8 cellular contexts compared by ENCODE assay signal in the genomic region with DNA sequence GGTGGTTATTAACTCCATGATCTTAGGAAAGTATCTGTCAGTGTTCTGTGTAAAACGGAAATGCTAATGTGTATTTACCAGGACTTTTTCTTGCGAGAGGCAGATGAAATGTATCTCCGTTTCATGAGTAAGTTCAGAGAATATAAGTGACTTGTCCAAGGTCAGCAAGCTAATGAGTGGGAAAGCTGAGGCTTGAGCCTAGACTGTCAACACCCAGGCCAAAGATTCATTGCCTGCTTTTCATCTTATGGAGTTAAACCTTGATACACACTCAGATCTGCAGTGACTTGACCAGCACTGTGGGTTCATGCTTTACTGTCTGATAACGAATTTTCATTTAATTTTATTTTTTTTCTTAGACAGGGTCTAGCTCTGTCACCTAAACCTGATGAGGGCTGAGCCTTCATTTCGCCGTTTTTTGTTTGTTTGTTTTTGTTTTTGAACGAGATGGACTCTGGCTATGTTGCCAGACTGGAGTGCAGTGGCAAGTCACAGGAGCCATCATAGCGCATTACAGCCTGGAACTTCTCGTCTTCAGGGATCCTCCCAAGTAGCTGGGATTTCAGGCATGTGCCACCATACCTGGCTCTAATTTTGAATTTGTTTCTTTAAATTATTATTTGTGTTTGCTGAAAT. TPM values are rescaled to one million over a fixed set of nuclear protein-coding genes. Genes with fewer than 3 reads are reported as not detected.
A peak's percentile ranks its signal among the peaks of the same experiment; 100 is the strongest.
DNase-seq lines count a peak whose midpoint lies in the region; ATAC-seq and TF ChIP-seq lines count a peak whose summit lies in the region.

No MANE protein-coding gene starts in this region.

- peak overlapping the region; percentile 90 for H3K27ac ChIP-seq in left lung
- no peak overlapping the region for H3K27ac ChIP-seq in thymus (ENCODE audit: low read depth)

- H3K4me1 Mint-ChIP-seq in activated T-cell treated with anti-CD3 and anti-CD28 coated beads, Interleukin-2, amount 50 U/mL, for 4 hours (ENCODE audit: low read depth): peaks cover 28% of the 10 kb centered on the region

- ATAC-seq in activated T-cell treated with anti-CD3 and anti-CD28 coated beads, Interleukin-2, amount 50 U/mL, for 4 hours: no peak
- ATAC-seq in left lung (no peak), GM19463 (IDR thresholded peaks at IDR 0.05; ENCODE audit: unreplicated experiment) (no peak)

- H3K36me3 Mint-ChIP-seq in activated T-cell treated with anti-CD3 and anti-CD28 coated beads, Interleukin-2, amount 50 U/mL, for 4 hours (ENCODE audit: insufficient read depth): peaks cover 18% of the 10 kb centered on the region

- H3K9me3 ChIP-seq in adipocyte (ENCODE audit: control insufficient read depth, low read length) (no peaks in the 10 kb centered on the region), left lung (no peaks in the 10 kb centered on the region), thymus (ENCODE audit: control insufficient read depth) (no peaks in the 10 kb centered on the region)

- WGBS in thymus: 86% methylated on average over 9 of the region's 9 CpGs

- peaks cover 17% of the 10 kb centered on the region for H3K4me1 ChIP-seq in adipocyte (ENCODE audit: control insufficient read depth, insufficient read depth, low read length)
- H3K4me1 ChIP-seq in left lung: peaks cover 15 to 56% of the 10 kb centered on the region in 2 donors
- H3K4me1 ChIP-seq in thymus (ENCODE audit: control insufficient read depth, insufficient read depth, low read length): peaks cover 6% of the 10 kb centered on the region

- no peaks in the 10 kb centered on the region for H3K27me3 ChIP-seq in adipocyte (replicated peaks; ENCODE audit: control insufficient read depth, insufficient read depth, low read length)
- no peaks in the 10 kb centered on the region for H3K27me3 ChIP-seq in left lung
- H3K27me3 ChIP-seq in thymus (ENCODE audit: control insufficient read depth, insufficient read depth): no peaks in the 10 kb centered on the region

- H3K9me3 Mint-ChIP-seq in activated T-cell treated with anti-CD3 and anti-CD28 coated beads, Interleukin-2, amount 50 U/mL, for 4 hours: no peaks in the 10 kb centered on the region

- H3K9ac ChIP-seq in adipocyte (ENCODE audit: low read length): peak overlapping the region; percentile 100

- no peak for DNase-seq in activated T-cell treated with anti-CD3 and anti-CD28 coated beads, Interleukin-2, amount 50 U/mL, for 4 hours
- DNase-seq in activated T-cell treated with anti-CD3 and anti-CD28 coated beads for 4 hours (no peak), adipocyte (ENCODE audit: low read depth) (no peak), left lung (no peak), GDM1 (lab: John Stamatoyannopoulos, UW) (no peak)
- no peak for DNase-seq in stimulated activated CD4-positive, alpha-beta T cell treated with anti-CD3 and anti-CD28 coated beads, Interleukin-4, amount 100 ng/mL, for 24 hours

- no peak for TF ChIP-seq CTCF in left lung (IDR thresholded peaks at IDR 0.05)

- peak overlapping the region; percentile 97 for H3K4me3 Mint-ChIP-seq in activated T-cell treated with anti-CD3 and anti-CD28 coated beads, Interleukin-2, amount 50 U/mL, for 4 hours

- H3K27me3 Mint-ChIP-seq in activated T-cell treated with anti-CD3 and anti-CD28 coated beads, Interleukin-2, amount 50 U/mL, for 4 hours (ENCODE audit: low read depth): no peaks in the 10 kb centered on the region

- intact Hi-C loops in left lung (cut with DNase I): no loop called here

- H3K4me3 ChIP-seq in adipocyte (ENCODE audit: low read length) (peak overlapping the region; percentile 100), left lung (peak overlapping the region; percentile 98 to 99), thymus (ENCODE audit: low read length) (peak overlapping the region; percentile 98)

- H3K36me3 ChIP-seq in adipocyte (ENCODE audit: control insufficient read depth, insufficient read depth, low read length, severe bottlenecking) (peaks cover 71% of the 10 kb centered on the region), left lung (peaks cover 0 to 59% of the 10 kb centered on the region in 2 donors), thymus (ENCODE audit: control insufficient read depth, insufficient read depth) (peaks cover 25% of the 10 kb centered on the region)

RNA-seq across cellular contexts. Expression of gene JTB, which starts 0.9 kb away (rescaled TPM):
- 100 to 1,000 TPM; 257 to 294 (median 273) TPM for total RNA-seq in activated T-cell treated with anti-CD3 and anti-CD28 coated beads, Interleukin-2, amount 50 U/mL, for 4 hours
- 100 to 1,000 TPM; 142 to 148 TPM for total RNA-seq in left lung
- polyA plus RNA-seq in thymus: 180 TPM

RNA-seq across cellular contexts. Expression of gene RAB13, which starts 7.7 kb away (rescaled TPM):
- total RNA-seq in activated T-cell treated with anti-CD3 and anti-CD28 coated beads, Interleukin-2, amount 50 U/mL, for 4 hours: 10 to 100 TPM in 1 of 3 donors, 1 to 10 TPM in 2; 7.0 to 16.0 (median 9.3) TPM
- 100 to 1,000 TPM; 122 to 124 TPM for total RNA-seq in left lung
- polyA plus RNA-seq in thymus: 98.2 TPM

RNA-seq across cellular contexts. Expression of gene CREB3L4, which starts 10.7 kb away (rescaled TPM):
- 1 to 10 TPM; 4.2 to 4.3 (median 4.3) TPM for total RNA-seq in activated T-cell treated with anti-CD3 and anti-CD28 coated beads, Interleukin-2, amount 50 U/mL, for 4 hours
- total RNA-seq in left lung: 1 to 10 TPM; 9.3 to 10.0 TPM
- 17.7 TPM for polyA plus RNA-seq in thymus

RNA-seq across cellular contexts. Expression of gene RPS27, which starts 12.2 kb away (rescaled TPM):
- total RNA-seq in activated T-cell treated with anti-CD3 and anti-CD28 coated beads, Interleukin-2, amount 50 U/mL, for 4 hours: 1,000 to 10,000 TPM; 2,132 to 2,236 (median 2,176) TPM
- total RNA-seq in left lung: 1,000 to 10,000 TPM; 1,116 to 1,380 TPM
- polyA plus RNA-seq in thymus: 16,610 TPM

RNA-seq across cellular contexts. Expression of gene SLC39A1, which starts 15.1 kb away (rescaled TPM):
- total RNA-seq in activated T-cell treated with anti-CD3 and anti-CD28 coated beads, Interleukin-2, amount 50 U/mL, for 4 hours: 10 to 100 TPM; 72.6 to 79.3 (median 73.9) TPM
- total RNA-seq in left lung: 100 to 1,000 TPM; 111 to 185 TPM
- 44.9 TPM for polyA plus RNA-seq in thymus

Comparison
In these comparisons a context has a peak if more than half of its experiments do, and no peak if none do; other contexts are left out.
1. RNA of gene RAB13, which starts 7.7 kb away (total RNA-seq): 122 to 124 TPM in left lung; 7.0 to 16.0 TPM in activated T-cell treated with anti-CD3 and anti-CD28 coated beads, Interleukin-2, amount 50 U/mL, for 4 hours; every median in the first group is over 4 times any median in the second.
2. Peak in every context shown above with its lines, with median percentiles within 50 percentile points of each other: H3K4me3 ChIP-seq.